ENCODE assay signal across 1 cellular context in the genomic region with DNA sequence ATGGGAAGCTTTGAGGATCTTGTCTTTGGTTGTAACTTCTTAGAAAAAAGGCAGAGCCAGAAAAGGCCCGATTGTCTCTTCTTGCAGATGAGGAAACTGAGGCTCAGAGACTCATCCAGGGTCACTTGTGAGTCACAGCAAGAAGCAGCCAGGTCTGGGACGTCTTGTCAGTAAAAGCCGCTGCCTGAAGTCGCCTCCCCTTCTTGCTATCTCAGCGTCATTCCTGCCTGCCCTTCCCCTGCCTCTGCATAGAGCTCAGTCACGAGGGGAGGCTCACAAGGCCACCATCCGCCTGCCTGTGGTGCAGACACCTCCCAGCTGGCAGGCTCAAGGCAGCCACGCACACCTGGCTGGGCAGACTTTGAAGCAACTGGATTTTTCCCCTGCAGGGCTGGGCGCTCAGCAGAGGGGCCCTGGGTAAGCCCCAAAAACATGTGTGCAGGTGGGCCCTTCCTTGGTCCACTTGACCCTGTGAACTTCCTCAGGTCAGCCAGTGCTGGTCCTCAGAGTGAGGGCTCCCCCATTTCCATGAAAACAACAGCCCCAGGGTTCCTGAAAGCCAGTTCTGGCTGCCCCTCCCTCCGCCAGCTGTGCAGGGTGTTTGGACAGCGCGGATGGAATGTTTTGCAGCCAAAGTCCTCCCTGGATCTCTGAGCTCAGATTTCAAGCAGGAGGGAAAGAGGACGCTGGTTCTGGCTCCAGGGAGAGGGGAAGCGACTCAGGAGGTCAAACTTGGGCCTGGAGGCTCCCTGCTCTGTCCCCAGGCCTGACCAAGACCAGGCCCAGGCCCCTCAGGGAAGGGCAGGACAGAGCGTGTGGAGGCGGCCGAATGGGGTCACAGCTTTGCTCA.
TF ChIP-seq lines count a peak whose summit lies in the region.

No MANE protein-coding gene starts in this region.

TF ChIP-seq in HepG2, 621 proteins besides CTCF, POLR2A, EP300 and RAD21 (continued from another document and continues in another):
- TF ChIP-seq, protein P1, sequence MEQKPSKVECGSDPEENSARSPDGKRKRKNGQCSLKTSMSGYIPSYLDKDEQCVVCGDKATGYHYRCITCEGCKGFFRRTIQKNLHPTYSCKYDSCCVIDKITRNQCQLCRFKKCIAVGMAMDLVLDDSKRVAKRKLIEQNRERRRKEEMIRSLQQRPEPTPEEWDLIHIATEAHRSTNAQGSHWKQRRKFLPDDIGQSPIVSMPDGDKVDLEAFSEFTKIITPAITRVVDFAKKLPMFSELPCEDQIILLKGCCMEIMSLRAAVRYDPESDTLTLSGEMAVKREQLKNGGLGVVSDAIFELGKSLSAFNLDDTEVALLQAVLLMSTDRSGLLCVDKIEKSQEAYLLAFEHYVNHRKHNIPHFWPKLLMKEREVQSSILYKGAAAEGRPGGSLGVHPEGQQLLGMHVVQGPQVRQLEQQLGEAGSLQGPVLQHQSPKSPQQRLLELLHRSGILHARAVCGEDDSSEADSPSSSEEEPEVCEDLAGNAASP (CRISPR knock-in tag; IDR thresholded peaks at IDR 0.05; ENCODE audit: borderline replicate concordance): 0 out of 2 replicates have a peak, but pooled peaks have one; percentile 30
- TF ChIP-seq MZF1 (CRISPR knock-in tag; IDR thresholded peaks at IDR 0.05; ENCODE audit: borderline replicate concordance): no peak
- TF ChIP-seq, protein P2, sequence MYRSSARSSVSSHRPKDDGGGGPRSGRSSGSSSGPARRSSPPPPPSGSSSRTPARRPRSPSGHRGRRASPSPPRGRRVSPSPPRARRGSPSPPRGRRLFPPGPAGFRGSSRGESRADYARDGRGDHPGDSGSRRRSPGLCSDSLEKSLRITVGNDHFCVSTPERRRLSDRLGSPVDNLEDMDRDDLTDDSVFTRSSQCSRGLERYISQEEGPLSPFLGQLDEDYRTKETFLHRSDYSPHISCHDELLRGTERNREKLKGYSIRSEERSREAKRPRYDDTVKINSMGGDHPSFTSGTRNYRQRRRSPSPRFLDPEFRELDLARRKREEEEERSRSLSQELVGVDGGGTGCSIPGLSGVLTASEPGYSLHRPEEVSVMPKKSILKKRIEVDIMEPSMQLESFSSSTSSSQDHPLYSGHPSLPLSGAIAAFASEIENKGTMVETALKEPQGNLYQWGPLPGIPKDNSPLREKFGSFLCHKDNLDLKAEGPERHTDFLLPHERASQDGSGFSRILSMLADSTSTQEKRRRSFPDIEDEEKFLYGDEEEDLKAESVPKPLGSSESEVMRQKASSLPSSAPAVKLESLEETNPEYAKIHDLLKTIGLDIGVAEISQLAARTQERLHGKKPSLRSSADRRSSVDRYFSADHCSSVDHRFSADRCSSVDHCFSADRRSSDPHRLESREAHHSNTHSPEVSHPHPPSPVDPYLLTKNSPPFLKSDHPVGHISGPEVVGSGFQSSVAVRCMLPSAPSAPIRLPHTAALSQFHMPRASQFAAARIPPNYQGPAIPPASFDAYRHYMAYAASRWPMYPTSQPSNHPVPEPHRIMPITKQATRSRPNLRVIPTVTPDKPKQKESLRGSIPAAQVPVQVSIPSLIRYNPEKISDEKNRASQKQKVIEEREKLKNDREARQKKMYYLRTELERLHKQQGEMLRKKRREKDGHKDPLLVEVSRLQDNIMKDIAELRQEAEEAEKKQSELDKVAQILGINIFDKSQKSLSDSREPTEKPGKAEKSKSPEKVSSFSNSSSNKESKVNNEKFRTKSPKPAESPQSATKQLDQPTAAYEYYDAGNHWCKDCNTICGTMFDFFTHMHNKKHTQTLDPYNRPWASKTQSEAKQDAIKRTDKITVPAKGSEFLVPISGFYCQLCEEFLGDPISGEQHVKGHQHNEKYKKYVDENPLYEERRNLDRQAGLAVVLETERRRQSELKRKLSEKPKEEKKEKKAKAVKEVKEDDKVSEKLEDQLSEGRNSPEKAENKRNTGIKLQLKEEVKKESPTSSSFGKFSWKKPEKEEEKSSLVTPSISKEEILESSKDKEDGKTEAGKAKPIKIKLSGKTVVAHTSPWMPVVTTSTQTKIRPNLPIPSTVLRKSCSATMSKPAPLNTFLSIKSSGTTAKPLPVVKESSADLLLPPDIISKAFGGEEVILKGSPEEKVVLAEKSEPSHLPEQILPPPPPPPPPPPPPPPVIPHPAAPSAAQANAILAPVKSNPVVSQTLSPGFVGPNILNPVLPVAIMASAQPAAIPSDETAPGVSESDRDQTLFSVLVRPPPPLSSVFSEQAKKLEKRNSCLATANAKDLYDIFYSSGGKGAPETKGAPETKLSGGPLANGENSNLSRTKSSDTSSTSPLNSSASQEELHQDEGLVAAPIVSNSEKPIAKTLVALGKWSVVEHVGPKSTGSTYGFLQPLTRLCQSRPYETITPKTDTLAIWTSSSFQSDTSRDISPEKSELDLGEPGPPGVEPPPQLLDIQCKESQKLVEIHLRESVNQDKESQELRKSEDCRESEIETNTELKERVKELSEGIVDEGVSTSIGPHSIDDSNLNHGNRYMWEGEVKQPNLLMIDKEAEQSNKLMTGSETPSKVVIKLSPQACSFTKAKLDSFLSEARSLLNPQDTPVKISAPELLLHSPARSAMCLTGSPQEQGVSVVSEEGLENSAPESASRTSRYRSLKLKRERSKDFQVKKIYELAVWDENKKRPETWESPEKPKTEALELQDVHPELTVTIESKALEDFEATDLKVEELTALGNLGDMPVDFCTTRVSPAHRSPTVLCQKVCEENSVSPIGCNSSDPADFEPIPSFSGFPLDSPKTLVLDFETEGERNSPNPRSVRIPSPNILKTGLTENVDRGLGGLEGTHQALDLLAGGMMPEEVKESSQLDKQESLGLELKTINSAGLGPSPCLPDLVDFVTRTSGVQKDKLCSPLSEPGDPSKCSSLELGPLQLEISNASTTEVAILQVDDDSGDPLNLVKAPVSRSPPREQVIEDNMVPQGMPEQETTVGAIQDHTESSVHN (CRISPR knock-in tag; IDR thresholded peaks at IDR 0.05): no peak
- peak; percentile 86; the same call in 1 of the 2 replicates for TF ChIP-seq ZNF138 (CRISPR knock-in tag; IDR thresholded peaks at IDR 0.05; ENCODE audit: low read depth)
- TF ChIP-seq ZFP82 (CRISPR knock-in tag; IDR thresholded peaks at IDR 0.05; ENCODE audit: borderline replicate concordance): no peak
- TF ChIP-seq IRF2 (CRISPR knock-in tag; IDR thresholded peaks at IDR 0.05): peak; percentile 51; the same call in 1 of the 2 replicates
- TF ChIP-seq ZNF678 (CRISPR knock-in tag; IDR thresholded peaks at IDR 0.05): no peak
- peak; percentile 78; the same call in 1 of the 2 replicates for TF ChIP-seq KDM5B (CRISPR knock-in tag; IDR thresholded peaks at IDR 0.05; ENCODE audit: borderline replicate concordance)
- no peak for TF ChIP-seq ATRX (CRISPR knock-in tag; IDR thresholded peaks at IDR 0.05; ENCODE audit: borderline replicate concordance)
- no peak for TF ChIP-seq BRCA1 (CRISPR knock-in tag; IDR thresholded peaks at IDR 0.05)
- TF ChIP-seq, protein P3, sequence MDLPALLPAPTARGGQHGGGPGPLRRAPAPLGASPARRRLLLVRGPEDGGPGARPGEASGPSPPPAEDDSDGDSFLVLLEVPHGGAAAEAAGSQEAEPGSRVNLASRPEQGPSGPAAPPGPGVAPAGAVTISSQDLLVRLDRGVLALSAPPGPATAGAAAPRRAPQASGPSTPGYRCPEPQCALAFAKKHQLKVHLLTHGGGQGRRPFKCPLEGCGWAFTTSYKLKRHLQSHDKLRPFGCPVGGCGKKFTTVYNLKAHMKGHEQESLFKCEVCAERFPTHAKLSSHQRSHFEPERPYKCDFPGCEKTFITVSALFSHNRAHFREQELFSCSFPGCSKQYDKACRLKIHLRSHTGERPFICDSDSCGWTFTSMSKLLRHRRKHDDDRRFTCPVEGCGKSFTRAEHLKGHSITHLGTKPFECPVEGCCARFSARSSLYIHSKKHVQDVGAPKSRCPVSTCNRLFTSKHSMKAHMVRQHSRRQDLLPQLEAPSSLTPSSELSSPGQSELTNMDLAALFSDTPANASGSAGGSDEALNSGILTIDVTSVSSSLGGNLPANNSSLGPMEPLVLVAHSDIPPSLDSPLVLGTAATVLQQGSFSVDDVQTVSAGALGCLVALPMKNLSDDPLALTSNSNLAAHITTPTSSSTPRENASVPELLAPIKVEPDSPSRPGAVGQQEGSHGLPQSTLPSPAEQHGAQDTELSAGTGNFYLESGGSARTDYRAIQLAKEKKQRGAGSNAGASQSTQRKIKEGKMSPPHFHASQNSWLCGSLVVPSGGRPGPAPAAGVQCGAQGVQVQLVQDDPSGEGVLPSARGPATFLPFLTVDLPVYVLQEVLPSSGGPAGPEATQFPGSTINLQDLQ (CRISPR knock-in tag; IDR thresholded peaks at IDR 0.05): no peak
- no peak for TF ChIP-seq ZNF17 (CRISPR knock-in tag; IDR thresholded peaks at IDR 0.05)
- TF ChIP-seq HDAC1 (CRISPR knock-in tag; IDR thresholded peaks at IDR 0.05): peak; percentile 91
- peak; percentile 70; the same call in 1 of the 2 replicates for TF ChIP-seq ZNF33B (CRISPR knock-in tag; IDR thresholded peaks at IDR 0.05)
- no peak for TF ChIP-seq ZNF841 (CRISPR knock-in tag; IDR thresholded peaks at IDR 0.05; ENCODE audit: borderline replicate concordance)
- TF ChIP-seq ZNF660 (CRISPR knock-in tag; IDR thresholded peaks at IDR 0.05; ENCODE audit: borderline replicate concordance, low read depth): no peak
- peak; percentile 68; the same call in 1 of the 2 replicates for TF ChIP-seq ZNF317 (CRISPR knock-in tag; IDR thresholded peaks at IDR 0.05)
- no peak for TF ChIP-seq ZNF101 (CRISPR knock-in tag; IDR thresholded peaks at IDR 0.05; ENCODE audit: borderline replicate concordance, low read depth)
- TF ChIP-seq ZC3H13 (CRISPR knock-in tag; IDR thresholded peaks at IDR 0.05): peak; percentile 33; the same call in 1 of the 2 replicates
- TF ChIP-seq ELF4 (CRISPR knock-in tag; IDR thresholded peaks at IDR 0.05; ENCODE audit: borderline replicate concordance): no peak
- TF ChIP-seq ZNF253 (CRISPR knock-in tag; IDR thresholded peaks at IDR 0.05; ENCODE audit: borderline replicate concordance): no peak
- peak; percentile 80; the same call in 1 of the 2 replicates for TF ChIP-seq RFXAP (CRISPR knock-in tag; IDR thresholded peaks at IDR 0.05; ENCODE audit: borderline replicate concordance)
- TF ChIP-seq, protein P4, sequence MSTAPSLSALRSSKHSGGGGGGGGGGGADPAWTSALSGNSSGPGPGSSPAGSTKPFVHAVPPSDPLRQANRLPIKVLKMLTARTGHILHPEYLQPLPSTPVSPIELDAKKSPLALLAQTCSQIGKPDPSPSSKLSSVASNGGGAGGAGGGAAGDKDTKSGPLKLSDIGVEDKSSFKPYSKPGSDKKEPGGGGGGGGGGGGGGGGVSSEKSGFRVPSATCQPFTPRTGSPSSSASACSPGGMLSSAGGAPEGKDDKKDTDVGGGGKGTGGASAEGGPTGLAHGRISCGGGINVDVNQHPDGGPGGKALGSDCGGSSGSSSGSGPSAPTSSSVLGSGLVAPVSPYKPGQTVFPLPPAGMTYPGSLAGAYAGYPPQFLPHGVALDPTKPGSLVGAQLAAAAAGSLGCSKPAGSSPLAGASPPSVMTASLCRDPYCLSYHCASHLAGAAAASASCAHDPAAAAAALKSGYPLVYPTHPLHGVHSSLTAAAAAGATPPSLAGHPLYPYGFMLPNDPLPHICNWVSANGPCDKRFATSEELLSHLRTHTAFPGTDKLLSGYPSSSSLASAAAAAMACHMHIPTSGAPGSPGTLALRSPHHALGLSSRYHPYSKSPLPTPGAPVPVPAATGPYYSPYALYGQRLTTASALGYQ (CRISPR knock-in tag; IDR thresholded peaks at IDR 0.05): peak; percentile 65; the same call in 1 of the 2 replicates
- peak; percentile 77 for TF ChIP-seq PRDM15 (CRISPR knock-in tag; IDR thresholded peaks at IDR 0.05)
- no peak for TF ChIP-seq PAX8 (CRISPR knock-in tag; IDR thresholded peaks at IDR 0.05; ENCODE audit: borderline replicate concordance)
- 0 out of 2 replicates have a peak, but pooled peaks have one; percentile 15 for TF ChIP-seq RCOR2 (CRISPR knock-in tag; IDR thresholded peaks at IDR 0.05)
- 0 out of 2 replicates have a peak, but pooled peaks have one; percentile 23 for TF ChIP-seq ZBTB33 (CRISPR knock-in tag; IDR thresholded peaks at IDR 0.05)
- TF ChIP-seq LCORL (IDR thresholded peaks at IDR 0.05): no peak
- TF ChIP-seq LCORL (CRISPR knock-in tag; IDR thresholded peaks at IDR 0.05): peak; percentile 92
